In genomic region chr15:79924379-79924778, GRCh38 we compare ENCODE assay signal across 8 cellular contexts. TPM values are rescaled to one million over a fixed set of nuclear protein-coding genes. Genes with fewer than 3 reads are reported as not detected.
DNase-seq lines count a peak whose midpoint lies in the region; ATAC-seq and TF ChIP-seq lines count a peak whose summit lies in the region.

No MANE protein-coding gene starts in this region.

- TF ChIP-seq CTCF in neural cell (IDR thresholded peaks at IDR 0.05; ENCODE audit: poor library complexity, severe bottlenecking), result no peak

- TF ChIP-seq RAD21 in neural cell (conservative IDR thresholded peaks at IDR 0.05), result no peak

- H3K4me1 Mint-ChIP-seq in effector memory CD8-positive, alpha-beta T cell (ENCODE audit: low read depth in 2 of 2), result peaks cover 14 to 21% of the 10 kb centered on the region in 2 donors

- H3K27me3 ChIP-seq in BLaER1 (no peaks in the 10 kb centered on the region), MG63 (no peaks in the 10 kb centered on the region), neural cell (ENCODE audit: insufficient read depth, low read depth, low read length) (no peaks in the 10 kb centered on the region)

- H3K4me2 ChIP-seq in BLaER1, result peak overlapping the region; percentile 79
- peak overlapping the region; percentile 80 for H3K4me2 ChIP-seq in neural cell (ENCODE audit: low read length)

- no peaks in the 10 kb centered on the region for H3K9me2 ChIP-seq in neural cell (ENCODE audit: insufficient read depth, low read length)

- TF ChIP-seq EP300 in neural cell (conservative IDR thresholded peaks at IDR 0.05; ENCODE audit: poor library complexity, severe bottlenecking), result no peak

- peak overlapping the region; percentile 100 for H2AFZ ChIP-seq in neural cell (ENCODE audit: low read depth, low read length)

- peak overlapping the region in 1 of 2 donors; percentile 99 for H3K27ac Mint-ChIP-seq in effector memory CD8-positive, alpha-beta T cell

- DNase-seq in MG63 (no peak), dedifferentiated amniotic fluid mesenchymal stem cell (ENCODE audit: extremely low spot score) (no peak), COLO668 (lab: John Stamatoyannopoulos, UW; ENCODE audit: unreplicated experiment) (no peak), NAMALWA (ENCODE audit: low spot score) (no peak)
- DNase-seq in effector memory CD8-positive, alpha-beta T cell, result no peak

- no peak for ATAC-seq in effector memory CD8-positive, alpha-beta T cell (replicated peaks)
- ATAC-seq in GM21723 (IDR thresholded peaks at IDR 0.05; ENCODE audit: unreplicated experiment), result no peak

- peaks cover 26% of the 10 kb centered on the region for H3K79me2 ChIP-seq in neural cell (replicated peaks; ENCODE audit: insufficient read depth, low read length)

- H3K36me3 Mint-ChIP-seq in effector memory CD8-positive, alpha-beta T cell (ENCODE audit: insufficient read depth), result peaks cover 20% of the 10 kb centered on the region

- peaks cover 0 to 5% of the 10 kb centered on the region in 2 donors for H3K27me3 Mint-ChIP-seq in effector memory CD8-positive, alpha-beta T cell

- H3K9me3 Mint-ChIP-seq in effector memory CD8-positive, alpha-beta T cell, result peaks cover 0 to 5% of the 10 kb centered on the region in 2 donors

- peaks cover 15% of the 10 kb centered on the region for H3K4me1 ChIP-seq in BLaER1

- peaks cover 6% of the 10 kb centered on the region; the same call in 1 of the 2 replicates for H4K20me1 ChIP-seq in BLaER1
- no peaks in the 10 kb centered on the region for H4K20me1 ChIP-seq in neural cell (ENCODE audit: insufficient read depth)

- H3F3A ChIP-seq in neural cell (ENCODE audit: insufficient read depth, low read length, poor library complexity, severe bottlenecking), result no peaks in the 10 kb centered on the region

- peak overlapping the region; percentile 96 to 97 for H3K4me3 Mint-ChIP-seq in effector memory CD8-positive, alpha-beta T cell

- H3K4me3 ChIP-seq in BLaER1, result peak overlapping the region; percentile 99
- peak overlapping the region; percentile 84 for H3K4me3 ChIP-seq in MG63
- peak overlapping the region; percentile 87 for H3K4me3 ChIP-seq in neural cell (ENCODE audit: low read length)

- H3K9me3 ChIP-seq in BLaER1 (peaks cover 44% of the 10 kb centered on the region), MG63 (peaks cover 21% of the 10 kb centered on the region), neural cell (ENCODE audit: low read length) (no peaks in the 10 kb centered on the region)

- H3K36me3 ChIP-seq in BLaER1 (peaks cover 26% of the 10 kb centered on the region), MG63 (peaks cover 26% of the 10 kb centered on the region), neural cell (ENCODE audit: insufficient read depth, low read length) (no peaks in the 10 kb centered on the region)

- peak overlapping the region; percentile 92 for H3K9ac ChIP-seq in BLaER1
- peak overlapping the region; percentile 98 for H3K9ac ChIP-seq in neural cell (ENCODE audit: low read length)

- peak overlapping the region; percentile 94 for H3K27ac ChIP-seq in BLaER1
- H3K27ac ChIP-seq in neural cell (ENCODE audit: low read length), result peak overlapping the region; percentile 96

TF ChIP-seq in neural cell, 6 proteins besides CTCF, POLR2A, EP300 and RAD21:
- TF ChIP-seq EZH2 (IDR thresholded peaks at IDR 0.05; ENCODE audit: borderline replicate concordance, insufficient read depth, low read length, poor library complexity, severe bottlenecking) (no peak), POLR2AphosphoS5 (IDR thresholded peaks at IDR 0.05) (no peak), SMC3 (conservative IDR thresholded peaks at IDR 0.05; ENCODE audit: poor library complexity) (no peak), REST (IDR thresholded peaks at IDR 0.05; ENCODE audit: borderline replicate concordance) (no peak), TAF1 (IDR thresholded peaks at IDR 0.05; ENCODE audit: low read depth) (no peak), MXI1 (conservative IDR thresholded peaks at IDR 0.05; ENCODE audit: poor library complexity, severe bottlenecking) (no peak)

RNA-seq across cellular contexts. Expression of gene MTHFS, which starts 27.6 kb away (rescaled TPM):
- 72.8 and 225 TPM in 2 replicates for total RNA-seq in MG63 (2014; rRNA removed; shearing (Covaris generic); ENCODE audit: low replicate concordance)
- polyA plus RNA-seq in neural cell, result 9.0 and 12.8 TPM in 2 replicates
- polyA minus RNA-seq in neural cell, result 9.5 and 11.0 TPM in 2 replicates

RNA-seq across cellular contexts. Expression of gene BCL2A1, which starts 46.6 kb away (rescaled TPM):
- total RNA-seq in MG63 (2014; rRNA removed; shearing (Covaris generic); ENCODE audit: low replicate concordance), result 6.0 TPM in 1 of 2 replicates, not detected in the other
- polyA plus RNA-seq in neural cell, result not detected in 2 replicates
- not detected in 2 replicates for polyA minus RNA-seq in neural cell
